In genomic region chr19:48963371-48964204, GRCh38 we compare ENCODE assay signal across 8 cellular contexts. TPM values are rescaled to one million over a fixed set of nuclear protein-coding genes. Genes with fewer than 3 reads are reported as not detected.
DNase-seq lines count a peak whose midpoint lies in the region; ATAC-seq, FAIRE-seq and TF ChIP-seq lines count a peak whose summit lies in the region.

No MANE protein-coding gene starts in this region.

- peak overlapping the region; percentile 98 for H3K27ac ChIP-seq in astrocyte (ENCODE audit: low read depth, low read length)

- TF ChIP-seq CTCF in astrocyte (IDR thresholded peaks at IDR 0.05; ENCODE audit: insufficient read depth, low read depth, low read length) (no peak), retinal pigment epithelial cell (conservative IDR thresholded peaks at IDR 0.05; ENCODE audit: low read depth, low read length) (no peak)

- H3K36me3 ChIP-seq in astrocyte (ENCODE audit: insufficient read depth, low read length) = peaks cover 11% of the 10 kb centered on the region

- peaks cover 34% of the 10 kb centered on the region for H4K20me1 ChIP-seq in astrocyte (ENCODE audit: insufficient read depth, low read length)

- H3K9me3 Mint-ChIP-seq in astrocyte (ENCODE audit: unreplicated experiment) = no peaks in the 10 kb centered on the region

- no peaks in the 10 kb centered on the region for H3K27me3 ChIP-seq in astrocyte (ENCODE audit: insufficient read depth, low read length)

- peak overlapping the region; percentile 90 for H3K4me2 ChIP-seq in astrocyte (ENCODE audit: low read length)

- peak overlapping the region; percentile 83 for H3K4me3 Mint-ChIP-seq in astrocyte (ENCODE audit: unreplicated experiment)

- peak overlapping the region; percentile 77 for H3K9ac ChIP-seq in astrocyte (ENCODE audit: low read length)

- H2AFZ ChIP-seq in astrocyte (ENCODE audit: low read depth, low read length) = no peak overlapping the region

- DNase-seq in DMS53 (lab: John Stamatoyannopoulos, UW) (peak; percentile 80), T-helper 22 cell (ENCODE audit: low read depth) (peak; percentile 30), astrocyte (ENCODE audit: low read depth) (peak; percentile 51), hypothalamus (lab: John Stamatoyannopoulos, UW) (peak in 50 of 51 donors; percentile 2 to 86 (median 60)), retinal pigment epithelial cell (ENCODE audit: low read depth) (no peak), NCI-H446 treated with DMSO at 0.1 percent for 48 hours (lab: John Stamatoyannopoulos, UW) (no peak)

- FAIRE-seq in astrocyte (lab: Jason Lieb, UNC) = no peak

- ATAC-seq in HG03196 (IDR thresholded peaks at IDR 0.05; ENCODE audit: unreplicated experiment) (peak; percentile 24), HG03469 (IDR thresholded peaks at IDR 0.05; ENCODE audit: unreplicated experiment) (no peak)

- peaks cover 20% of the 10 kb centered on the region for H3K79me2 ChIP-seq in astrocyte (ENCODE audit: insufficient read depth, low read length)

- peak overlapping the region; percentile 99 for H3K27ac Mint-ChIP-seq in astrocyte (ENCODE audit: unreplicated experiment)

- H3K4me1 Mint-ChIP-seq in astrocyte (ENCODE audit: low read depth, unreplicated experiment) = peaks cover 33% of the 10 kb centered on the region

- H3K4me1 ChIP-seq in astrocyte (ENCODE audit: insufficient read depth, low read length) = peaks cover 40% of the 10 kb centered on the region

- no peaks in the 10 kb centered on the region for H3K9me3 ChIP-seq in astrocyte (ENCODE audit: insufficient read depth, low read depth, low read length)

- peaks cover 17% of the 10 kb centered on the region for H3K36me3 Mint-ChIP-seq in astrocyte (ENCODE audit: low read depth, unreplicated experiment)

- no peak overlapping the region for H3K4me3 ChIP-seq in astrocyte (ENCODE audit: insufficient read depth, low read depth, low read length)
- peak overlapping the region; percentile 6 for H3K4me3 ChIP-seq in retinal pigment epithelial cell (ENCODE audit: low read length)

- no peaks in the 10 kb centered on the region for H3K27me3 Mint-ChIP-seq in astrocyte (ENCODE audit: low read depth, unreplicated experiment)

RNA-seq across cellular contexts. Expression of gene FTL, which starts 1.5 kb away (rescaled TPM):
- 3,402 and 4,020 TPM in 2 replicates for total RNA-seq in astrocyte

RNA-seq across cellular contexts. Expression of gene BAX, which starts 8.9 kb away (rescaled TPM):
- total RNA-seq in astrocyte = 169 and 174 TPM in 2 replicates

RNA-seq across cellular contexts. Expression of gene GYS1, which starts 29.5 kb away (rescaled TPM):
- 86.0 and 86.8 TPM in 2 replicates for total RNA-seq in astrocyte

RNA-seq across cellular contexts. Expression of gene DHDH, which starts 30.1 kb away (rescaled TPM):
- total RNA-seq in astrocyte = 0.45 TPM in 1 of 2 replicates, not detected in the other

RNA-seq across cellular contexts. Expression of gene RUVBL2, which starts 30.1 kb away (rescaled TPM):
- total RNA-seq in astrocyte = 105 and 106 TPM in 2 replicates

Comparison
In these comparisons a context has a peak if more than half of its experiments do, and no peak if none do; other contexts are left out.
1. DNase-seq: peak in DMS53 (single experiment), T-helper 22 cell (single experiment), astrocyte (single experiment) and hypothalamus (50 of 51); none in retinal pigment epithelial cell (single experiment) and NCI-H446 treated with DMSO at 0.1 percent for 48 hours (single experiment).